In the genomic region with DNA sequence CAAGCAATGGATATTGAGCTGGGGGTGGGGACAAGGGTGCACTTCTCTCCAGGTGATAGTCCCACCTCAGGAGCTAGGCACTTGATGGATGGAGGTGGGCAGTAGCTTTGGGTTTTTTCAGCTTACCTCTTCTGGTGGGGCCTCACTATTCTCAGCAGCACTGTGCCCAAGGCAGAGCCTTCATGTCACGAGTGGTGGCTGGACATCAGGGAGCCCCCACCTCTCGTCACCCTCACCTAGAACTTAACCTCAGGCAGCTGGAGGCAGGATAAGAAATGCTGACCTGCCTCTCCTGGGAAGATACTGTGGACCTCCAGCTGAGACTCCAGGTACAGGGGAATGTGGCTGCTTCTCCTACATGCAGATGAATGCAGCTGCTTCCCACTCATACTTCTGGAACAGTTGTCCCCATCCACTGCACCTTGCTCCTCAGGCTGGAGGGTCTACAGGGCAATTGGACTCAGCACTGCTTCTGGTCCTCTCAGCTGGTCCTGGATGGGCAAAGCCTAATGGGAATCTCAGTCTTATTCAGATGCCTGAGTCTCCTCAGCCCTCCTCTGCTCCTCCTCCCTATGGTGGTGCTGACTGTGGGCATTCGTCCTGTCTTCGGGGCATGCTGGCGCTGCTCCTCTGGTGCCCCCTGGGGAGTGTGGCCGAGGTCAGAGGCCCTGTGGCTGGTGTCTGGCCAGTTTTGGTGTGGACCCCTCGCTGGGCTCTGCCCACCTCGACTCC, we compare ENCODE assay signal across 1 cellular context.
TF ChIP-seq lines count a peak whose summit lies in the region.

No MANE protein-coding gene starts in this region.

TF ChIP-seq in HepG2, 621 proteins besides CTCF, POLR2A, EP300 and RAD21:
- TF ChIP-seq, protein P1, sequence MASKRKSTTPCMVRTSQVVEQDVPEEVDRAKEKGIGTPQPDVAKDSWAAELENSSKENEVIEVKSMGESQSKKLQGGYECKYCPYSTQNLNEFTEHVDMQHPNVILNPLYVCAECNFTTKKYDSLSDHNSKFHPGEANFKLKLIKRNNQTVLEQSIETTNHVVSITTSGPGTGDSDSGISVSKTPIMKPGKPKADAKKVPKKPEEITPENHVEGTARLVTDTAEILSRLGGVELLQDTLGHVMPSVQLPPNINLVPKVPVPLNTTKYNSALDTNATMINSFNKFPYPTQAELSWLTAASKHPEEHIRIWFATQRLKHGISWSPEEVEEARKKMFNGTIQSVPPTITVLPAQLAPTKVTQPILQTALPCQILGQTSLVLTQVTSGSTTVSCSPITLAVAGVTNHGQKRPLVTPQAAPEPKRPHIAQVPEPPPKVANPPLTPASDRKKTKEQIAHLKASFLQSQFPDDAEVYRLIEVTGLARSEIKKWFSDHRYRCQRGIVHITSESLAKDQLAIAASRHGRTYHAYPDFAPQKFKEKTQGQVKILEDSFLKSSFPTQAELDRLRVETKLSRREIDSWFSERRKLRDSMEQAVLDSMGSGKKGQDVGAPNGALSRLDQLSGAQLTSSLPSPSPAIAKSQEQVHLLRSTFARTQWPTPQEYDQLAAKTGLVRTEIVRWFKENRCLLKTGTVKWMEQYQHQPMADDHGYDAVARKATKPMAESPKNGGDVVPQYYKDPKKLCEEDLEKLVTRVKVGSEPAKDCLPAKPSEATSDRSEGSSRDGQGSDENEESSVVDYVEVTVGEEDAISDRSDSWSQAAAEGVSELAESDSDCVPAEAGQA (IDR thresholded peaks at IDR 0.05; ENCODE audit: low read depth) = no peak
- TF ChIP-seq, protein P1 (CRISPR knock-in tag; IDR thresholded peaks at IDR 0.05; ENCODE audit: borderline replicate concordance) = no peak
- TF ChIP-seq ZFAT (CRISPR knock-in tag; conservative IDR thresholded peaks at IDR 0.05) = no peak
- no peak for TF ChIP-seq ZNF878 (CRISPR knock-in tag; IDR thresholded peaks at IDR 0.05)
- no peak for TF ChIP-seq ATF7-NPFF (CRISPR knock-in tag; IDR thresholded peaks at IDR 0.05; ENCODE audit: low read depth)
- TF ChIP-seq BCL6 (CRISPR knock-in tag; IDR thresholded peaks at IDR 0.05) = no peak
- TF ChIP-seq NAIF1 (CRISPR knock-in tag; IDR thresholded peaks at IDR 0.05; ENCODE audit: borderline replicate concordance) = no peak
- TF ChIP-seq PTBP1 (IDR thresholded peaks at IDR 0.05; ENCODE audit: low read depth, low read length, poor library complexity, severe bottlenecking) = no peak
- no peak for TF ChIP-seq ZNF713 (CRISPR knock-in tag; IDR thresholded peaks at IDR 0.05)
- no peak for TF ChIP-seq FOSL1 (CRISPR knock-in tag; IDR thresholded peaks at IDR 0.05; ENCODE audit: borderline replicate concordance)
- TF ChIP-seq, protein P2, sequence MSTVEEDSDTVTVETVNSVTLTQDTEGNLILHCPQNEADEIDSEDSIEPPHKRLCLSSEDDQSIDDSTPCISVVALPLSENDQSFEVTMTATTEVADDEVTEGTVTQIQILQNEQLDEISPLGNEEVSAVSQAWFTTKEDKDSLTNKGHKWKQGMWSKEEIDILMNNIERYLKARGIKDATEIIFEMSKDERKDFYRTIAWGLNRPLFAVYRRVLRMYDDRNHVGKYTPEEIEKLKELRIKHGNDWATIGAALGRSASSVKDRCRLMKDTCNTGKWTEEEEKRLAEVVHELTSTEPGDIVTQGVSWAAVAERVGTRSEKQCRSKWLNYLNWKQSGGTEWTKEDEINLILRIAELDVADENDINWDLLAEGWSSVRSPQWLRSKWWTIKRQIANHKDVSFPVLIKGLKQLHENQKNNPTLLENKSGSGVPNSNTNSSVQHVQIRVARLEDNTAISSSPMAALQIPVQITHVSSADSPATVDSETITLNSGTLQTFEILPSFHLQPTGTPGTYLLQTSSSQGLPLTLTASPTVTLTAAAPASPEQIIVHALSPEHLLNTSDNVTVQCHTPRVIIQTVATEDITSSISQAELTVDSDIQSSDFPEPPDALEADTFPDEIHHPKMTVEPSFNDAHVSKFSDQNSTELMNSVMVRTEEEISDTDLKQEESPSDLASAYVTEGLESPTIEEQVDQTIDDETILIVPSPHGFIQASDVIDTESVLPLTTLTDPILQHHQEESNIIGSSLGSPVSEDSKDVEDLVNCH (CRISPR knock-in tag; IDR thresholded peaks at IDR 0.05) = no peak
- TF ChIP-seq, protein P3, sequence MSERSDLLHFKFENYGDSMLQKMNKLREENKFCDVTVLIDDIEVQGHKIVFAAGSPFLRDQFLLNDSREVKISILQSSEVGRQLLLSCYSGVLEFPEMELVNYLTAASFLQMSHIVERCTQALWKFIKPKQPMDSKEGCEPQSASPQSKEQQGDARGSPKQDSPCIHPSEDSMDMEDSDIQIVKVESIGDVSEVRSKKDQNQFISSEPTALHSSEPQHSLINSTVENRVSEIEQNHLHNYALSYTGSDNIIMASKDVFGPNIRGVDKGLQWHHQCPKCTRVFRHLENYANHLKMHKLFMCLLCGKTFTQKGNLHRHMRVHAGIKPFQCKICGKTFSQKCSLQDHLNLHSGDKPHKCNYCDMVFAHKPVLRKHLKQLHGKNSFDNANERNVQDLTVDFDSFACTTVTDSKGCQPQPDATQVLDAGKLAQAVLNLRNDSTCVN (CRISPR knock-in tag; IDR thresholded peaks at IDR 0.05; ENCODE audit: borderline replicate concordance) = no peak
- no peak for TF ChIP-seq RFXAP (CRISPR knock-in tag; IDR thresholded peaks at IDR 0.05; ENCODE audit: borderline replicate concordance)
- TF ChIP-seq, protein P4, sequence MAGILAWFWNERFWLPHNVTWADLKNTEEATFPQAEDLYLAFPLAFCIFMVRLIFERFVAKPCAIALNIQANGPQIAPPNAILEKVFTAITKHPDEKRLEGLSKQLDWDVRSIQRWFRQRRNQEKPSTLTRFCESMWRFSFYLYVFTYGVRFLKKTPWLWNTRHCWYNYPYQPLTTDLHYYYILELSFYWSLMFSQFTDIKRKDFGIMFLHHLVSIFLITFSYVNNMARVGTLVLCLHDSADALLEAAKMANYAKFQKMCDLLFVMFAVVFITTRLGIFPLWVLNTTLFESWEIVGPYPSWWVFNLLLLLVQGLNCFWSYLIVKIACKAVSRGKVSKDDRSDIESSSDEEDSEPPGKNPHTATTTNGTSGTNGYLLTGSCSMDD (CRISPR knock-in tag; IDR thresholded peaks at IDR 0.05) = no peak
- no peak for TF ChIP-seq ZSCAN22 (CRISPR knock-in tag; IDR thresholded peaks at IDR 0.05)
- no peak for TF ChIP-seq NBN (conservative IDR thresholded peaks at IDR 0.05)
TF ChIP-seq in HepG2: peak in this region for 0.
